ENCODE assay signal across 14 cellular contexts in the genomic region with DNA sequence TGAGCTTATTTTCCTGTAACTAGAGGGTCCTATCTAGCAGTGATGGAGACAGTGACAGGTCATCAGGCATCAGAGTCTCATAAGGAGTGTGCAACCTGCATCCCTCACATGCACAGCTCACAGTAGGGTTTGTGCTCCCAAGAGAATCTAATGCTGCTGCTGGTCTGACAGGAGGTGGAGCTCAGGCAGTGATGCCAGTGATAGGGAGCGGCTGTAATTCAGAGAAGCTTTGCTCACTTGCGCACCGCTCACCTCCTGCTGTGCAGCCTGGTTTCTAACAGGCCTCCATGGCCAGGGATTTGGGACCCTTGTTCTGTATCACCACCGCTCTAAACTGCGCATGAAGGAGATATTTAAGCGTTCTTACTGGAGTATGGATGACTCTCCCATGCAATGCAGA. TPM values are rescaled to one million over a fixed set of nuclear protein-coding genes. Genes with fewer than 3 reads are reported as not detected.
DNase-seq lines count a peak whose midpoint lies in the region; ATAC-seq and TF ChIP-seq lines count a peak whose summit lies in the region.
"Had no signal": no experiment of that assay in that cellular context is flagged by ENCODE, and none has a peak within 500 bp of the region (broad histone marks: within the 10 kb centered on the region; RNA-seq: fewer than 3 reads in every experiment).

No MANE protein-coding gene starts in this region.

- H2BK15ac ChIP-seq in mesenchymal stem cell (ENCODE audit: low read depth, poor library complexity, severe bottlenecking) = no peak overlapping the region

- no peaks in the 10 kb centered on the region for H3K4me1 Mint-ChIP-seq in activated T-cell treated with anti-CD3 and anti-CD28 coated beads, Interleukin-2, amount 50 U/mL, for 24 hours (ENCODE audit: low read depth)
- peaks cover 7% of the 10 kb centered on the region for H3K4me1 Mint-ChIP-seq in WTC11
- H3K4me1 Mint-ChIP-seq: CD8-positive, alpha-beta memory T cell had no signal

- no peaks in the 10 kb centered on the region for H4K20me1 ChIP-seq in BLaER1 treated with 17β-estradiol and CSF1 and Interleukin-3, amounts not matched to agents 10 nM and 100 nM

- H3K36me3 Mint-ChIP-seq in activated T-cell treated with anti-CD3 and anti-CD28 coated beads, Interleukin-2, amount 50 U/mL, for 24 hours (ENCODE audit: low read depth) = no peaks in the 10 kb centered on the region
- H3K36me3 Mint-ChIP-seq in WTC11 = peaks cover 9% of the 10 kb centered on the region; the same call in 1 of the 2 replicates

- peaks cover 0 to 12% (median 0%) of the 10 kb centered on the region in 11 experiments; a peak in 2 of 22 replicates for H3K36me3 ChIP-seq in BLaER1 treated with 17β-estradiol and CSF1 and Interleukin-3, amounts not matched to agents 10 nM and 100 nM
- H3K36me3 ChIP-seq in mesenchymal stem cell (ENCODE audit: control insufficient read depth in 1 of 2, insufficient read depth in 2 of 2, low read depth in 1 of 2, low read length in 2 of 2) = no peaks in the 10 kb centered on the region

- H2BK5ac ChIP-seq in mesenchymal stem cell (ENCODE audit: low read depth, low read length, poor library complexity, severe bottlenecking) = no peak overlapping the region

- H3K23ac ChIP-seq in mesenchymal stem cell (ENCODE audit: low read length in 2 of 2) = no peak overlapping the region

- H3K4me2 ChIP-seq in BLaER1 treated with 17β-estradiol and CSF1 and Interleukin-3, amounts not matched to agents 10 nM and 100 nM = peak overlapping the region in 9 of 11 experiments; percentile 44 to 83 (median 73); a peak in 16 of 22 replicates
- no peak overlapping the region for H3K4me2 ChIP-seq in mesenchymal stem cell (ENCODE audit: low read length, poor library complexity, severe bottlenecking)

- no peak overlapping the region for H2BK120ac ChIP-seq in mesenchymal stem cell (ENCODE audit: low read depth, low read length)

- no peak overlapping the region for H4K91ac ChIP-seq in mesenchymal stem cell (ENCODE audit: low read length)

- H3K27me3 ChIP-seq in BLaER1 treated with 17β-estradiol and CSF1 and Interleukin-3, amounts not matched to agents 10 nM and 100 nM = no peaks in the 10 kb centered on the region
- peaks cover 0 to 41% of the 10 kb centered on the region in 2 experiments for H3K27me3 ChIP-seq in mesenchymal stem cell (ENCODE audit: control insufficient read depth in 1 of 2, insufficient read depth in 1 of 2, low read length in 2 of 2)

- no peak for TF ChIP-seq CTCF in WTC11 (IDR thresholded peaks at IDR 0.05)

- H3K27ac ChIP-seq in BLaER1 treated with 17β-estradiol and CSF1 and Interleukin-3, amounts not matched to agents 10 nM and 100 nM = peak overlapping the region in 8 of 11 experiments; percentile 91 to 97 (median 94); a peak in 15 of 22 replicates
- H3K27ac ChIP-seq in mesenchymal stem cell (ENCODE audit: low read length, poor library complexity, severe bottlenecking) = no peak overlapping the region
- H3K27ac ChIP-seq: HL-60 had no signal

- CTCF ChIA-PET in WTC11 (lab: Charles Lee) = interaction anchor here (0.7 kb wide), 1 partner anchor 100 kb away, joined by 3 read pairs; no protein-coding TSS in a partner anchor

- peaks cover 3% of the 10 kb centered on the region for H3K27me3 Mint-ChIP-seq in activated T-cell treated with anti-CD3 and anti-CD28 coated beads, Interleukin-2, amount 50 U/mL, for 24 hours
- no peaks in the 10 kb centered on the region for H3K27me3 Mint-ChIP-seq in WTC11 (ENCODE audit: low read depth)

- no peak overlapping the region for H3K4me3 ChIP-seq in BLaER1 treated with 17β-estradiol and CSF1 and Interleukin-3, amounts not matched to agents 10 nM and 100 nM
- H3K4me3 ChIP-seq in mesenchymal stem cell (ENCODE audit: insufficient read depth in 1 of 2, low read depth in 1 of 2, low read length in 2 of 2) = no peak overlapping the region

- no peak overlapping the region for H2BK12ac ChIP-seq in mesenchymal stem cell (ENCODE audit: low read length in 2 of 2)

- H3K18ac ChIP-seq in mesenchymal stem cell (ENCODE audit: low read depth in 1 of 2, low read length in 2 of 2) = peak overlapping the region; percentile 9 to 16

- peak overlapping the region; percentile 19 for H4K8ac ChIP-seq in mesenchymal stem cell (ENCODE audit: low read length)

- peaks cover 0 to 25% (median 13%) of the 10 kb centered on the region in 11 experiments; a peak in 16 of 22 replicates for H3K9me3 ChIP-seq in BLaER1 treated with 17β-estradiol and CSF1 and Interleukin-3, amounts not matched to agents 10 nM and 100 nM (replicated peaks in 1 of 11)
- H3K9me3 ChIP-seq in mesenchymal stem cell (ENCODE audit: control insufficient read depth, low read length) = peaks cover under 1% of the 10 kb centered on the region

- H3K79me1 ChIP-seq in mesenchymal stem cell (replicated peaks; ENCODE audit: low read length, poor library complexity, severe bottlenecking) = no peaks in the 10 kb centered on the region

- POLR2A ChIA-PET in WTC11 (lab: Charles Lee) = no interaction called here

- peak; percentile 49 for DNase-seq in SK-N-DZ (ENCODE audit: low spot score)
- no peak for DNase-seq in mesenchymal stem cell
- no peak for DNase-seq in COLO668 (lab: John Stamatoyannopoulos, UW; ENCODE audit: unreplicated experiment)
- no peak for DNase-seq in activated T-cell treated with anti-CD3 and anti-CD28 coated beads, Interleukin-2, amount 50 U/mL, for 24 hours
- no peak for DNase-seq in NCI-H1436 (lab: John Stamatoyannopoulos, UW)
- no peak for DNase-seq in WTC11 (ENCODE audit: low spot score)
- DNase-seq: CD8-positive, alpha-beta memory T cell; DMS53; GF-D8; HCEC 1CT had no signal

- no peak overlapping the region for H2AFZ ChIP-seq in mesenchymal stem cell (ENCODE audit: low read depth, low read length)

- no peak overlapping the region for H3K4ac ChIP-seq in mesenchymal stem cell (ENCODE audit: low read depth in 1 of 2, low read length in 2 of 2)

- no peaks in the 10 kb centered on the region for H3K9me3 Mint-ChIP-seq in activated T-cell treated with anti-CD3 and anti-CD28 coated beads, Interleukin-2, amount 50 U/mL, for 24 hours
- peaks cover 26% of the 10 kb centered on the region for H3K9me3 Mint-ChIP-seq in WTC11

- H3K9ac ChIP-seq in BLaER1 treated with 17β-estradiol and CSF1 and Interleukin-3, amounts not matched to agents 10 nM and 100 nM = peak overlapping the region in 1 of 11 experiments; percentile 84; a peak in 3 of 22 replicates
- H3K9ac ChIP-seq in mesenchymal stem cell (ENCODE audit: low read length) = no peak overlapping the region

- peaks cover 25 to 79% (median 67%) of the 10 kb centered on the region in 10 experiments for H3K4me1 ChIP-seq in BLaER1 treated with 17β-estradiol and CSF1 and Interleukin-3, amounts not matched to agents 10 nM and 100 nM
- peaks cover 3% of the 10 kb centered on the region for H3K4me1 ChIP-seq in mesenchymal stem cell (ENCODE audit: control insufficient read depth, insufficient read depth, low read depth, low read length)

- H3K4me3 Mint-ChIP-seq in activated T-cell treated with anti-CD3 and anti-CD28 coated beads, Interleukin-2, amount 50 U/mL, for 24 hours = no peak overlapping the region
- no peak overlapping the region for H3K4me3 Mint-ChIP-seq in WTC11
- H3K4me3 Mint-ChIP-seq: CD8-positive, alpha-beta memory T cell had no signal

- no peak overlapping the region for H2AK5ac ChIP-seq in mesenchymal stem cell (ENCODE audit: low read length, severe bottlenecking)

- H3K14ac ChIP-seq in mesenchymal stem cell (ENCODE audit: low read length in 2 of 2) = no peak overlapping the region

- no peak overlapping the region for H3K27ac Mint-ChIP-seq in activated T-cell treated with anti-CD3 and anti-CD28 coated beads, Interleukin-2, amount 50 U/mL, for 24 hours
- H3K27ac Mint-ChIP-seq in WTC11 = no peak overlapping the region
- H3K27ac Mint-ChIP-seq: CD8-positive, alpha-beta memory T cell had no signal

- 80% methylated on average over 6 of the region's 6 CpGs for WGBS in mesenchymal stem cell

- no peak for ATAC-seq in WTC11

TF ChIP-seq in WTC11, 78 proteins besides CTCF, POLR2A, EP300 and RAD21 (continues in another document):
- TF ChIP-seq ESRRA (CRISPR knock-in tag; IDR thresholded peaks at IDR 0.05; ENCODE audit: borderline replicate concordance) = no peak
- TF ChIP-seq, protein P1, sequence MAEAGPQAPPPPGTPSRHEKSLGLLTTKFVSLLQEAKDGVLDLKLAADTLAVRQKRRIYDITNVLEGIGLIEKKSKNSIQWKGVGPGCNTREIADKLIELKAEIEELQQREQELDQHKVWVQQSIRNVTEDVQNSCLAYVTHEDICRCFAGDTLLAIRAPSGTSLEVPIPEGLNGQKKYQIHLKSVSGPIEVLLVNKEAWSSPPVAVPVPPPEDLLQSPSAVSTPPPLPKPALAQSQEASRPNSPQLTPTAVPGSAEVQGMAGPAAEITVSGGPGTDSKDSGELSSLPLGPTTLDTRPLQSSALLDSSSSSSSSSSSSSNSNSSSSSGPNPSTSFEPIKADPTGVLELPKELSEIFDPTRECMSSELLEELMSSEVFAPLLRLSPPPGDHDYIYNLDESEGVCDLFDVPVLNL (CRISPR knock-in tag; IDR thresholded peaks at IDR 0.05; ENCODE audit: borderline replicate concordance, low read depth) = no peak
- TF ChIP-seq, protein P2, sequence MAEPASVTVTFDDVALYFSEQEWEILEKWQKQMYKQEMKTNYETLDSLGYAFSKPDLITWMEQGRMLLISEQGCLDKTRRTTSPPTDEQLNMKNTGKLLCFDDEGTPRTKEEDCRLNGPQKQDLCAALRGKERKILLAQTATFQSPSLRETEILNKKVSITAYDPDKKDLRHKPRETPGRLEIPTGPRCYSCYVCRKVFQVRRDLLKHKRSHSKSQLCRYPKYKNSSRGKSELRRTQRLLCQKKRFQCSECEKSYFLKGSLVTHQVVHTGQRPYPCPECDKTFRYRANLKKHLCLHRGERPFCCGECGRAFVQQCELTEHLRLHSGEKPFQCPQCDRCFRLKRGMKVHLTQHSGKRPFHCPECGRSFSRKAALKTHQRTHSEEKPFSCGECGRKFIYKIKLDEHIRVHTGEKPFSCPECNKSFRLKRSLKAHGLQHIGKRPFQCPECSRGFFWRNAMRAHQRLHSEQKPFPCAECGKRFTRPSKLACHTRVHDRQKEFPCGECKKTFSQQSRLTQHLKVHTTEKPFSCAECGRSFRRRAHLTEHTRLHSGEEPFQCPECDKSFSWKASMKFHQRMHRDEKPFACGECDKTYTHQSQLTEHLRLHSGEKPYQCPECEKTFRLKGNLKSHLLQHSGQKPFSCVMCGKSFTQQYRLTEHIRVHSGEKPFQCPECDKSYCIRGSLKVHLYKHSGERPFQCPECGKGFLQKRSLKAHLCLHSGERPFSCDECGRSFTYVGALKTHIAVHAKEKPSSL (CRISPR knock-in tag; conservative IDR thresholded peaks at IDR 0.05) = no peak
- TF ChIP-seq EMX1 (CRISPR knock-in tag; IDR thresholded peaks at IDR 0.05) = no peak
- TF ChIP-seq FOXK1 (CRISPR knock-in tag; IDR thresholded peaks at IDR 0.05) = no peak
- no peak for TF ChIP-seq ELF4 (CRISPR knock-in tag; IDR thresholded peaks at IDR 0.05; ENCODE audit: low read depth)

RNA-seq across cellular contexts. Expression of a gene that starts 5.3 kb away (rescaled TPM):
- 0.17 and 0.28 TPM in 2 replicates for polyA plus RNA-seq in SK-N-DZ (2014; cell fraction: cytosol; rRNA removed)
- polyA plus RNA-seq in SK-N-DZ (2014; cell fraction: nucleus; rRNA removed) = 0.76 and 4.6 TPM in 2 replicates
- 0.40 TPM for polyA plus RNA-seq in mesenchymal stem cell (2013, experiment 1 of 2)
- 0.63 TPM for polyA plus RNA-seq in mesenchymal stem cell (2013, experiment 2 of 2)
- 0.28 to 1.1 TPM (median 0.71 TPM) in 3 replicates for total RNA-seq in WTC11 (2021)
- total RNA-seq: CD8-positive, alpha-beta memory T cell had no signal
- polyA plus RNA-seq: AG04450; BJ; CD8-positive, alpha-beta memory T cell had no signal
